ENCODE assay signal across 8 cellular contexts in genomic region chr12:44847888-44848770, GRCh38. TPM values are rescaled to one million over a fixed set of nuclear protein-coding genes. Genes with fewer than 3 reads are reported as not detected.
DNase-seq lines count a peak whose midpoint lies in the region; ATAC-seq and TF ChIP-seq lines count a peak whose summit lies in the region.

No MANE protein-coding gene starts in this region.

- H3K9me2 ChIP-seq in MM.1S (replicated peaks; ENCODE audit: insufficient read depth, low read length) = no peaks in the 10 kb centered on the region

- peaks cover 88% of the 10 kb centered on the region for H3K4me1 ChIP-seq in CD4-positive, alpha-beta memory T cell (ENCODE audit: insufficient read depth, low read length)
- H3K4me1 ChIP-seq in MM.1S (ENCODE audit: low read length) = peaks cover 19% of the 10 kb centered on the region

- CTCF ChIA-PET in CD4-positive, alpha-beta memory T cell (lab: Charles Lee; ENCODE audit: partially characterized antibody) = interaction anchor here (0.7 to 3.2 kb wide), 12 partner anchors 9 to 72 kb away, joined by 3 to 15 read pairs (median 4); partner anchors contain the start of gene NELL2

- H3K4me3 ChIP-seq in CD4-positive, alpha-beta memory T cell (ENCODE audit: low read length in 2 of 2) = peak overlapping the region in 1 of 2 donors; percentile 46
- no peak overlapping the region for H3K4me3 ChIP-seq in MM.1S (ENCODE audit: low read length)

- H3K27ac ChIP-seq in CD4-positive, alpha-beta memory T cell (ENCODE audit: low read depth, low read length) = peak overlapping the region; percentile 62
- H3K27ac ChIP-seq in MM.1S (ENCODE audit: low read length) = peak overlapping the region; percentile 32; the same call in 1 of the 2 replicates

- H3K27me3 Mint-ChIP-seq in CD4-positive, alpha-beta memory T cell = no peaks in the 10 kb centered on the region

- H3K4me3 Mint-ChIP-seq in CD4-positive, alpha-beta memory T cell = peak overlapping the region; percentile 67 to 86 (median 78)

- H4K20me1 ChIP-seq in MM.1S (ENCODE audit: insufficient read depth, low read length) = no peaks in the 10 kb centered on the region

- intact Hi-C loops in CD4-positive, alpha-beta memory T cell (cut with micrococcal nuclease) = loop anchor here (1.0 to 5.0 kb wide), 6 partner anchors 10 to 1369 kb away; no protein-coding TSS in a partner anchor

- H3F3A ChIP-seq in MM.1S (ENCODE audit: insufficient read depth, low read length) = 0 out of 2 replicates have a peak, but pooled peaks cover 2% of the 10 kb centered on the region

- peak; percentile 90 for ATAC-seq in GM21529 (IDR thresholded peaks at IDR 0.05; ENCODE audit: unreplicated experiment)

- H3K27ac Mint-ChIP-seq in CD4-positive, alpha-beta memory T cell = peak overlapping the region; percentile 92 to 100 (median 96)

- H3K79me2 ChIP-seq in MM.1S (ENCODE audit: low read length) = no peaks in the 10 kb centered on the region

- TF ChIP-seq CTCF in MM.1S (IDR thresholded peaks at IDR 0.05; ENCODE audit: low read length) = no peak

- H3K9me3 ChIP-seq in CD4-positive, alpha-beta memory T cell (ENCODE audit: control insufficient read depth in 1 of 2, low read length in 2 of 2) = no peaks in the 10 kb centered on the region
- no peaks in the 10 kb centered on the region for H3K9me3 ChIP-seq in MM.1S (replicated peaks; ENCODE audit: insufficient read depth, low read length)

- H3K36me3 ChIP-seq in CD4-positive, alpha-beta memory T cell (ENCODE audit: insufficient read depth, low read length) = no peaks in the 10 kb centered on the region
- no peaks in the 10 kb centered on the region for H3K36me3 ChIP-seq in MM.1S (replicated peaks; ENCODE audit: insufficient read depth, low read length)

- POLR2A ChIA-PET in CD4-positive, alpha-beta memory T cell (lab: Charles Lee; ENCODE audit: partially characterized antibody) = interaction anchor here (0.6 to 3.3 kb wide), 15 partner anchors 10 to 1090 kb away, joined by 3 to 49 read pairs (median 6); partner anchors contain the start of gene NELL2

- H3K36me3 Mint-ChIP-seq in CD4-positive, alpha-beta memory T cell = peaks cover 0 to 5% of the 10 kb centered on the region in 2 donors

- peak overlapping the region; percentile 66 for H2AFZ ChIP-seq in MM.1S (ENCODE audit: low read length)

- peak; percentile 79 to 88 (median 82) for DNase-seq in CD4-positive, alpha-beta memory T cell
- DNase-seq in MM.1S (peak; percentile 80), C1 segment of cervical spinal cord (lab: John Stamatoyannopoulos, UW) (no peak), T1000 (lab: John Stamatoyannopoulos, UW) (no peak), RKO (ENCODE audit: low spot score) (no peak)
- DNase-seq in activated naive CD4-positive, alpha-beta T cell treated with anti-CD3 and anti-CD28 coated beads, Interleukin-2, amount 50 U/mL, for 16 hours = peak; percentile 61
- DNase-seq in stimulated activated naive CD4-positive, alpha-beta T cell (lab: John Stamatoyannopoulos, UW) = peak; percentile 51 to 83 (median 73)

- H3K9ac ChIP-seq in MM.1S (ENCODE audit: low read length) = no peak overlapping the region

- peak overlapping the region; percentile 30; the same call in 1 of the 2 replicates for H3K4me2 ChIP-seq in MM.1S (ENCODE audit: low read depth, low read length)

- H3K4me1 Mint-ChIP-seq in CD4-positive, alpha-beta memory T cell = peaks cover 37 to 90% (median 59%) of the 10 kb centered on the region in 4 donors

- no peaks in the 10 kb centered on the region for H3K27me3 ChIP-seq in CD4-positive, alpha-beta memory T cell (ENCODE audit: insufficient read depth, low read length)
- H3K27me3 ChIP-seq in MM.1S (replicated peaks; ENCODE audit: insufficient read depth, low read length) = no peaks in the 10 kb centered on the region

- peaks cover 0 to 3% (median 0%) of the 10 kb centered on the region in 8 donors for H3K9me3 Mint-ChIP-seq in CD4-positive, alpha-beta memory T cell

RNA-seq across cellular contexts. Expression of gene NELL2, which starts 28.0 kb away (rescaled TPM):
- total RNA-seq in CD4-positive, alpha-beta memory T cell = 100 to 1,000 TPM; 233 to 257 TPM
- 100 to 1,000 TPM in 1 of 2 donors, 10 to 100 TPM in 1; 92.8 to 126 TPM for polyA plus RNA-seq in CD4-positive, alpha-beta memory T cell

Comparison
In these comparisons a context has a peak if more than half of its experiments do, and no peak if none do; other contexts are left out.
1. DNase-seq: peak in CD4-positive, alpha-beta memory T cell (5 of 5), MM.1S (single experiment), activated naive CD4-positive, alpha-beta T cell treated with anti-CD3 and anti-CD28 coated beads, Interleukin-2, amount 50 U/mL, for 16 hours (single experiment) and stimulated activated naive CD4-positive, alpha-beta T cell (6 of 6); none in C1 segment of cervical spinal cord (0 of 14), T1000 (single experiment) and RKO (single experiment).